Comparison of ENCODE assay signal across 30 cellular contexts in the genomic region with DNA sequence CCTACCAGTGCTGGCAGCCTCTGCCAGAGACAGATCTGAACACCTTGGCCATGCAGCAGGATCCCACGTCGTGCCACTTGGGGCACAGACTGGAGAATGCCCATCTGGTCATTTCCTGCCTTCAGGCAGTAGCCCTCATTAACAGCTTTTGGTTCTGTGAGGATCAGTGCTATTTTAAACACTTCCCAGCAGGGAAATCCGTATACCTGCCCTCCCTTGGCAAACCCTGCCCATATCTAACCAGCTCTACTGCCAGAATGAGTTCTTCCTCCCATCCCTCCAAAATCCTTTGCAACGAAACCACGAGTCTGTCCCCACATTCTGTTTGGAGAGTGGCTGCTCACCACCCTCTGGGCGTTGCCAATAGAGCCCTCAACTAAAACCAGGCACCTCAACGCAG.
"Had no signal": no experiment of that assay in that cellular context is flagged by ENCODE, and none has a peak within 500 bp of the region (broad histone marks: within the 10 kb centered on the region; RNA-seq: fewer than 3 reads in every experiment).

No MANE protein-coding gene starts in this region.

- DNase-seq: Karpas-422, KBM-7, MG63, NCI-H1048, NCI-H1092 treated with DMSO at 0.1 percent for 48 hours, NCI-H1105 treated with DMSO at 0.1 percent for 48 hours, NCI-H1417, NCI-H1436, NCI-H146, NCI-H1694, NCI-H187, NCI-H1930, NCI-H2029 treated with DMSO at 0.1 percent for 48 hours, NCI-H2081 treated with DMSO at 0.1 percent for 48 hours, NCI-H2107, NCI-H2171, NCI-H226, NCI-H446 treated with DMSO at 0.1 percent for 48 hours, NCI-H510A, NCI-H524, NCI-H526, NCI-H69, NCI-H748 treated with DMSO at 0.1 percent for 48 hours, NCI-H82, PC-9, SHP77 treated with DMSO at 0.1 percent for 48 hours, SK-N-SH, SW 1271 had no signal

- ATAC-seq: Panc1, Right ventricle myocardium inferior had no signal
